35 cellular contexts compared by ENCODE assay signal in genomic region chr10:106511917-106512316, GRCh38.
DNase-seq lines count a peak whose midpoint lies in the region; ATAC-seq, FAIRE-seq and TF ChIP-seq lines count a peak whose summit lies in the region.
"Had no signal": no experiment of that assay in that cellular context is flagged by ENCODE, and none has a peak within 500 bp of the region (broad histone marks: within the 10 kb centered on the region; RNA-seq: fewer than 3 reads in every experiment).

No MANE protein-coding gene starts in this region.

- no peaks in the 10 kb centered on the region for H3K9me2 ChIP-seq in PC-3 (replicated peaks; ENCODE audit: low read length)

- SMC1A ChIA-PET in GM12878 (lab: Charles Lee; ENCODE audit: uncharacterized antibody, unreplicated experiment), result no interaction called here

- H2AFZ ChIP-seq in HepG2 (ENCODE audit: low read length) (no peak overlapping the region), PC-3 (ENCODE audit: low read length) (no peak overlapping the region), GM12878 (ENCODE audit: control insufficient read depth, low read depth, low read length) (no peak overlapping the region)

- TF ChIP-seq RAD21 in HepG2 (CRISPR knock-in tag; IDR thresholded peaks at IDR 0.05), result no peak
- no peak for TF ChIP-seq RAD21 in GM12878 (IDR thresholded peaks at IDR 0.05; ENCODE audit: insufficient read depth, low read depth, low read length)

- H3K4me2 ChIP-seq in HepG2 (ENCODE audit: low read depth, low read length) (no peak overlapping the region), PC-3 (ENCODE audit: low read length) (no peak overlapping the region), GM12878 (ENCODE audit: control insufficient read depth, insufficient read depth) (no peak overlapping the region)
- H3K4me2 ChIP-seq: A549; BLaER1; BLaER1 treated with 17β-estradiol and CSF1 and Interleukin-3, amounts not matched to agents 10 nM and 100 nM had no signal

- TF ChIP-seq POLR2A in HepG2 (IDR thresholded peaks at IDR 0.05; ENCODE audit: insufficient read depth in 1 of 2, low read depth in 2 of 2, low read length in 2 of 2), result no peak
- TF ChIP-seq POLR2A in right lobe of liver (IDR thresholded peaks at IDR 0.05), result no peak
- no peak for TF ChIP-seq POLR2A in GM12878 (IDR thresholded peaks at IDR 0.05; ENCODE audit: low read depth, low read length)

- no peaks in the 10 kb centered on the region for H4K20me1 ChIP-seq in HepG2 (ENCODE audit: insufficient read depth, low read length)
- no peaks in the 10 kb centered on the region for H4K20me1 ChIP-seq in PC-3 (ENCODE audit: low read length)
- H4K20me1 ChIP-seq in GM12878 (ENCODE audit: control insufficient read depth, insufficient read depth), result no peaks in the 10 kb centered on the region
- H4K20me1 ChIP-seq: BLaER1; BLaER1 treated with 17β-estradiol and CSF1 and Interleukin-3, amounts not matched to agents 10 nM and 100 nM had no signal

- H3K36me3 ChIP-seq in HepG2 (replicated peaks in 1 of 2; ENCODE audit: control insufficient read depth in 1 of 2, insufficient read depth in 2 of 2, low read length in 2 of 2) (no peaks in the 10 kb centered on the region), right lobe of liver (no peaks in the 10 kb centered on the region), HEK293 (ENCODE audit: control insufficient read depth in 2 of 2, insufficient read depth in 1 of 2, low read length in 2 of 2) (no peaks in the 10 kb centered on the region), PC-3 (ENCODE audit: low read depth, low read length) (no peaks in the 10 kb centered on the region), GM12878 (ENCODE audit: control insufficient read depth in 2 of 2, insufficient read depth in 2 of 2, low read length in 1 of 2) (no peaks in the 10 kb centered on the region)
- H3K36me3 ChIP-seq in effector memory CD4-positive, alpha-beta T cell (ENCODE audit: control insufficient read depth, insufficient read depth, low read length), result no peaks in the 10 kb centered on the region
- H3K36me3 ChIP-seq: BE2C; BLaER1; BLaER1 treated with 17β-estradiol and CSF1 and Interleukin-3, amounts not matched to agents 10 nM and 100 nM had no signal

- BruUV-seq in HepG2 (replicated peaks; lab: Mats Ljungman, UMichigan), result no TSS peak
- no TSS peak for BruUV-seq in PC-3 (replicated peaks; lab: Mats Ljungman, UMichigan)
- BruUV-seq in GM12878 (replicated peaks; lab: Mats Ljungman, UMichigan), result no TSS peak

- H3K27me3 ChIP-seq in HepG2 (ENCODE audit: control insufficient read depth in 1 of 2, insufficient read depth in 2 of 2, low read length in 2 of 2), result no peaks in the 10 kb centered on the region
- no peaks in the 10 kb centered on the region for H3K27me3 ChIP-seq in right lobe of liver
- no peaks in the 10 kb centered on the region for H3K27me3 ChIP-seq in PC-3 (ENCODE audit: low read length)
- H3K27me3 ChIP-seq in GM12878 (replicated peaks in 1 of 2; ENCODE audit: control insufficient read depth in 2 of 2, insufficient read depth in 2 of 2, low read length in 1 of 2), result no peaks in the 10 kb centered on the region; a peak in 1 of 4 replicates
- H3K27me3 ChIP-seq in effector memory CD4-positive, alpha-beta T cell (replicated peaks; ENCODE audit: control insufficient read depth, insufficient read depth, low read length, poor library complexity, severe bottlenecking), result no peaks in the 10 kb centered on the region
- H3K27me3 ChIP-seq: BE2C; BLaER1; BLaER1 treated with 17β-estradiol and CSF1 and Interleukin-3, amounts not matched to agents 10 nM and 100 nM had no signal

- H3K9me3 ChIP-seq in HepG2 (ENCODE audit: low read length) (peaks cover 71% of the 10 kb centered on the region), right lobe of liver (no peaks in the 10 kb centered on the region), HEK293 (ENCODE audit: control insufficient read depth, insufficient read depth, low read depth, low read length) (no peaks in the 10 kb centered on the region), PC-3 (ENCODE audit: low read length) (no peaks in the 10 kb centered on the region), GM12878 (replicated peaks; ENCODE audit: control insufficient read depth, insufficient read depth, low read length) (no peaks in the 10 kb centered on the region)
- H3K9me3 ChIP-seq in effector memory CD4-positive, alpha-beta T cell (ENCODE audit: control insufficient read depth, low read length), result no peaks in the 10 kb centered on the region
- H3K9me3 ChIP-seq: A549; BE2C; BLaER1; BLaER1 treated with 17β-estradiol and CSF1 and Interleukin-3, amounts not matched to agents 10 nM and 100 nM; Caco-2 had no signal

- no peaks in the 10 kb centered on the region for H3F3A ChIP-seq in PC-3 (ENCODE audit: low read length, unreplicated experiment)

- RAD21 ChIA-PET in GM12878 (lab: Charles Lee; ENCODE audit: unreplicated experiment), result no interaction called here

- ATAC-seq in HepG2, result no peak
- ATAC-seq in right lobe of liver, result no peak
- ATAC-seq in PC-3, result no peak
- ATAC-seq in GM12878, result no peak
- ATAC-seq: A549; CD8-positive, alpha-beta T cell had no signal

- CTCF ChIA-PET in HepG2 (lab: Yijun Ruan, JAX; ENCODE audit: low intra/inter-chr PET ratio, low total read pairs) (no interaction called here), HEK293 (lab: Yijun Ruan, JAX) (no interaction called here), PC-3 (lab: Charles Lee) (no interaction called here), GM12878 (lab: Yijun Ruan, JAX) (no interaction called here)

- H3K4me1 ChIP-seq in HepG2 (ENCODE audit: insufficient read depth, low read length) (no peaks in the 10 kb centered on the region), right lobe of liver (no peaks in the 10 kb centered on the region), HEK293 (ENCODE audit: control insufficient read depth, insufficient read depth, low read length) (peaks cover 20% of the 10 kb centered on the region), PC-3 (ENCODE audit: insufficient read depth, low read length) (peaks cover 46% of the 10 kb centered on the region), GM12878 (ENCODE audit: control insufficient read depth, insufficient read depth, low read length) (no peaks in the 10 kb centered on the region)
- H3K4me1 ChIP-seq in effector memory CD4-positive, alpha-beta T cell (ENCODE audit: control insufficient read depth, insufficient read depth, low read length, poor library complexity, severe bottlenecking), result no peaks in the 10 kb centered on the region
- H3K4me1 ChIP-seq: A549; BE2C; BLaER1; BLaER1 treated with 17β-estradiol and CSF1 and Interleukin-3, amounts not matched to agents 10 nM and 100 nM; Caco-2 had no signal

- DNase-seq in HepG2 (ENCODE audit: low spot score), result no peak
- DNase-seq in right lobe of liver, result no peak
- DNase-seq in PC-3, result no peak
- DNase-seq in GM12878 (ENCODE audit: low read depth, low spot score), result no peak
- DNase-seq in A172 (ENCODE audit: low spot score), result no peak
- no peak for DNase-seq in pons (ENCODE audit: low spot score)
- DNase-seq in effector memory CD4-positive, alpha-beta T cell, result no peak
- DNase-seq: 8988T; ACHN; AML-193; BE2C; C1 segment of cervical spinal cord; Caco-2; Calu3; CD4-positive, alpha-beta memory T cell; CD4-positive, alpha-beta T cell; CD4-positive, CD25-positive, alpha-beta regulatory T cell; CD8-positive, alpha-beta memory T cell; CD8-positive, alpha-beta T cell; COR-L47; DMS 273 treated with DMSO at 0.1 percent for 48 hours; DMS153; DMS53; DMS79; DMS79 treated with DMSO at 0.1 percent for 48 hours; DND-41; EL had no signal

- intact Hi-C loops in HepG2 (cut with micrococcal nuclease; ENCODE audit: unreplicated experiment) (no loop called here), right lobe of liver (cut with DNase I) (no loop called here), PC-3 (cut with micrococcal nuclease) (no loop called here), GM12878 (cut with micrococcal nuclease; ENCODE audit: unreplicated experiment) (no loop called here)

- H3K79me2 ChIP-seq in HepG2 (ENCODE audit: insufficient read depth, low read length) (no peaks in the 10 kb centered on the region), PC-3 (ENCODE audit: low read length) (no peaks in the 10 kb centered on the region), GM12878 (ENCODE audit: control insufficient read depth, insufficient read depth, low read length) (no peaks in the 10 kb centered on the region)

- WGBS in HepG2 (ENCODE audit: low lambda C conversion rate), result 1% methylated on average over 3 of the region's 3 CpGs
- 72% methylated on average over 3 of the region's 3 CpGs for WGBS in right lobe of liver (ENCODE audit: insufficient coverage, low coverage, low lambda C conversion rate, missing lambda C conversion rate)
- 1% methylated on average over 3 of the region's 3 CpGs for WGBS in GM12878 (ENCODE audit: insufficient coverage, insufficient replicate concordance, low lambda C conversion rate, missing lambda C conversion rate)

- in situ Hi-C loops in HepG2 (cut with HindIII; ENCODE audit: extremely low pct_ligation_motif_present, low pct_unique_long_range_greater_than_20kb) (no loop called here), GM12878 (cut with MboI) (no loop called here)

- POLR2A ChIA-PET in HepG2 (lab: Yijun Ruan, JAX), result no interaction called here
- POLR2A ChIA-PET in HEK293 (lab: Yijun Ruan, JAX), result no interaction called here
- POLR2A ChIA-PET in PC-3 (lab: Charles Lee; ENCODE audit: unreplicated experiment), result no interaction called here
- POLR2A ChIA-PET in GM12878 (lab: Charles Lee), result no interaction called here

- no peak for TF ChIP-seq CTCF in HepG2 (CRISPR knock-in tag; IDR thresholded peaks at IDR 0.05)
- no peak for TF ChIP-seq CTCF in right lobe of liver (IDR thresholded peaks at IDR 0.05)
- no peak for TF ChIP-seq CTCF in HEK293 (tag by site-specific recombination; IDR thresholded peaks at IDR 0.05)
- no peak for TF ChIP-seq CTCF in PC-3 (conservative IDR thresholded peaks at IDR 0.05; ENCODE audit: low read depth, low read length)
- no peak for TF ChIP-seq CTCF in GM12878 (IDR thresholded peaks at IDR 0.05 in 2 of 3, conservative IDR thresholded peaks at IDR 0.05 in 1 of 3; ENCODE audit: control insufficient read depth in 2 of 3, extremely low read depth in 1 of 3, insufficient read depth in 1 of 3, low read depth in 3 of 3, low read length in 3 of 3)

- TF ChIP-seq EP300 in HepG2 (IDR thresholded peaks at IDR 0.05; ENCODE audit: low read depth in 2 of 2, low read length in 2 of 2) (no peak), HepG2 (CRISPR knock-in tag; IDR thresholded peaks at IDR 0.05; ENCODE audit: borderline replicate concordance) (no peak), GM12878 (IDR thresholded peaks at IDR 0.05; ENCODE audit: borderline replicate concordance in 1 of 2, control insufficient read depth in 1 of 2, low read depth in 2 of 2, low read length in 2 of 2) (no peak)

- H3K9ac ChIP-seq in HepG2 (ENCODE audit: insufficient read depth, low read depth, low read length) (no peak overlapping the region), PC-3 (ENCODE audit: low read length) (no peak overlapping the region), GM12878 (ENCODE audit: control insufficient read depth, insufficient read depth, low read length) (no peak overlapping the region)
- H3K9ac ChIP-seq: BLaER1; BLaER1 treated with 17β-estradiol and CSF1 and Interleukin-3, amounts not matched to agents 10 nM and 100 nM had no signal

- FAIRE-seq in HepG2 (lab: Jason Lieb, UNC) (no peak), GM12878 (lab: Jason Lieb, UNC) (no peak)
- FAIRE-seq: A204.1, A549, D721Med had no signal

- H3K27ac ChIP-seq in HepG2 (ENCODE audit: extremely low read length, insufficient read depth, low read length) (no peak overlapping the region), right lobe of liver (no peak overlapping the region), HEK293 (ENCODE audit: extremely low read depth, low read depth, low read length) (no peak overlapping the region), PC-3 (ENCODE audit: low read length) (peak overlapping the region; percentile 76), GM12878 (ENCODE audit: control insufficient read depth, insufficient read depth) (no peak overlapping the region)
- no peak overlapping the region for H3K27ac ChIP-seq in effector memory CD4-positive, alpha-beta T cell (ENCODE audit: insufficient read depth, low read length, poor library complexity, severe bottlenecking)
- H3K27ac ChIP-seq: 22Rv1; A549; BLaER1; BLaER1 treated with 17β-estradiol and CSF1 and Interleukin-3, amounts not matched to agents 10 nM and 100 nM; C4-2B had no signal

- H3K4me3 ChIP-seq in HepG2 (replicated peaks in 1 of 3; ENCODE audit: insufficient read depth in 1 of 3, low read depth in 2 of 3, low read length in 3 of 3) (no peak overlapping the region), right lobe of liver (no peak overlapping the region), HEK293 (ENCODE audit: low read depth, low read length) (no peak overlapping the region), PC-3 (ENCODE audit: low read length) (no peak overlapping the region), GM12878 (no peak overlapping the region)
- no peak overlapping the region for H3K4me3 ChIP-seq in effector memory CD4-positive, alpha-beta T cell (ENCODE audit: insufficient read depth, low read depth, low read length, poor library complexity, severe bottlenecking)
- H3K4me3 ChIP-seq: A549; BLaER1; BLaER1 treated with 17β-estradiol and CSF1 and Interleukin-3, amounts not matched to agents 10 nM and 100 nM had no signal

Comparison
In these comparisons a context has a peak if more than half of its experiments do, and no peak if none do; other contexts are left out.
1. Of the 63 proteins assayed by ChIP-seq in both HepG2 and HEK293: peak only in HepG2: none; only in HEK293: ATF2; in both: none; in neither: 62.